In the genomic region with DNA sequence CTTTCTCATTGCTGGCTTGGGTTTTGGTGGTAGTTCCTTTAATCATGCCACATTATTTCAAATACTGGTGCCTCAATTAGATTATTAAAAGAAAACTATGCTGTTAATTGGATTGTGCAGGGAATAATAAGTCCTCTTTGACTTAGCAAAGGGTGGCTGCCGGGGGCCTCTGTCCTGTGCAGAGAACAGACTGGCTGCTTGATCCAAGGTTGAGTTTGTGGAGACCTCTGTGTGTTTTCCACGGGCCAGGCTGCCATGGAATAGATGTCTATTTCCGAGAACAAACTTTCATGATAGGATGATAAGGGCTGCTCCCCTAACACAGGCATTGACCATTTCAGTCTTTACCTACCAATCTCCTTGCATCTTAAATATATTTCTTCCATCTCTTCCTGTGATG, we compare ENCODE assay signal across 34 cellular contexts. TPM values are rescaled to one million over a fixed set of nuclear protein-coding genes. Genes with fewer than 3 reads are reported as not detected.
"Had no signal": no experiment of that assay in that cellular context is flagged by ENCODE, and none has a peak within 500 bp of the region (broad histone marks: within the 10 kb centered on the region; RNA-seq: fewer than 3 reads in every experiment).

No MANE protein-coding gene starts in this region.

- ATAC-seq: activated CD8-positive, alpha-beta memory T cell treated with anti-CD3 and anti-CD28 coated beads, Interleukin-2, amount 10 ng/mL, durations not matched to agents 7 days and 5 days; Panc1; T-helper 17 cell; WTC11 had no signal

- H3K4me3 ChIP-seq: cardiac muscle cell, MG63, SJSA1 had no signal

- H3K9me3 Mint-ChIP-seq: activated CD4-positive, alpha-beta T cell treated with anti-CD3 and anti-CD28 coated beads, Interleukin-2, amount 10 ng/mL, durations not matched to agents 24 days and 14 days; activated naive CD4-positive, alpha-beta T cell treated with anti-CD3 and anti-CD28 coated beads, Interleukin-2, amount 50 U/mL, for 24 hours; activated T-cell treated with anti-CD3 and anti-CD28 coated beads, Interleukin-2, amount 50 U/mL, for 24 hours; activated T-helper 1 cell treated with anti-CD3 and anti-CD28 coated beads, Interleukin-12 subunit alpha, Interleukin-12 subunit beta, Interleukin-2, Interleukin-4 antibody, amounts not matched to agents 30 ng/mL and 10 ng/mL and 1 ng/mL, durations not matched to agents 14 hours and 24 hours and 36 hours had no signal

- H3K9me3 ChIP-seq: MG63, SJSA1 had no signal

- H3K4me1 Mint-ChIP-seq: activated CD4-positive, alpha-beta T cell treated with anti-CD3 and anti-CD28 coated beads, Interleukin-2, amount 10 ng/mL, durations not matched to agents 24 days and 14 days; activated CD8-positive, alpha-beta memory T cell treated with anti-CD3 and anti-CD28 coated beads, Interleukin-2, amount 10 ng/mL, durations not matched to agents 7 days and 5 days; activated naive CD4-positive, alpha-beta T cell treated with anti-CD3 and anti-CD28 coated beads, Interleukin-2, amount 50 U/mL, for 24 hours; T-helper 17 cell; WTC11 had no signal

- H3K4me3 Mint-ChIP-seq: activated CD4-positive, alpha-beta T cell treated with anti-CD3 and anti-CD28 coated beads, Interleukin-2, amount 10 ng/mL, durations not matched to agents 24 days and 14 days; activated CD8-positive, alpha-beta memory T cell treated with anti-CD3 and anti-CD28 coated beads, Interleukin-2, amount 10 ng/mL, durations not matched to agents 7 days and 5 days; activated naive CD4-positive, alpha-beta T cell treated with anti-CD3 and anti-CD28 coated beads, Interleukin-2, amount 50 U/mL, for 24 hours; activated T-cell treated with anti-CD3 and anti-CD28 coated beads, Interleukin-2, amount 50 U/mL, for 24 hours; activated T-helper 1 cell treated with anti-CD3 and anti-CD28 coated beads, Interleukin-12 subunit alpha, Interleukin-12 subunit beta, Interleukin-2, Interleukin-4 antibody, amounts not matched to agents 30 ng/mL and 10 ng/mL and 1 ng/mL, durations not matched to agents 14 hours and 24 hours and 36 hours; T-helper 17 cell; WTC11 had no signal

- DNase-seq: activated CD4-positive, alpha-beta T cell treated with anti-CD3 and anti-CD28 coated beads, Interleukin-2, amount 10 ng/mL, durations not matched to agents 24 days and 14 days; activated CD4-positive, alpha-beta T cell treated with anti-CD3 and anti-CD28 coated beads, Interleukin-2, amount 50 U/mL, for 48 hours; activated CD4-positive, CD25-positive, alpha-beta regulatory T cell treated with anti-CD3 and anti-CD28 coated beads, Interleukin-2, amount 50 U/mL, for 72 hours; activated CD8-positive, alpha-beta memory T cell treated with anti-CD3 and anti-CD28 coated beads, Interleukin-2, amount 10 ng/mL, durations not matched to agents 7 days and 5 days; activated effector memory CD4-positive, alpha-beta T cell treated with Interleukin-2 at 50 U/mL for 16 hours; activated naive CD4-positive, alpha-beta T cell; activated T-cell treated with anti-CD3 and anti-CD28 coated beads, Interleukin-2, amount 50 U/mL, for 24 hours; cerebellar nuclear complex; MG63; MV-4-11; NCI-H1092 treated with DMSO at 0.1 percent for 48 hours; NCI-H1417 treated with DMSO at 0.1 percent for 48 hours; NCI-H1694; NCI-H2029; NCI-H2107; NCI-H2171 treated with DMSO at 0.1 percent for 48 hours; NCI-H226; NCI-H526; NCI-H774; NK-92 treated with Interleukin-12 subunit alpha and Interleukin-12 subunit beta, amount 100 ng/mL, for 24 hours; OCI-M1; RPMI8226; SHP77; T-helper 17 cell; T-helper 9 cell had no signal

- H3K27ac ChIP-seq: brain microvascular endothelial cell, cardiac muscle cell, SJSA1 had no signal

- H3K27me3 ChIP-seq: brain microvascular endothelial cell, cardiac muscle cell, MG63 had no signal

- H3K36me3 Mint-ChIP-seq: activated CD8-positive, alpha-beta memory T cell treated with anti-CD3 and anti-CD28 coated beads, Interleukin-2, amount 10 ng/mL, durations not matched to agents 7 days and 5 days; activated naive CD4-positive, alpha-beta T cell treated with anti-CD3 and anti-CD28 coated beads, Interleukin-2, amount 50 U/mL, for 24 hours; WTC11 had no signal

- H3K36me3 ChIP-seq: brain microvascular endothelial cell, cardiac muscle cell, MG63, SJSA1 had no signal

- FAIRE-seq: astrocyte had no signal

- H3K27ac Mint-ChIP-seq: activated CD4-positive, alpha-beta T cell treated with anti-CD3 and anti-CD28 coated beads, Interleukin-2, amount 10 ng/mL, durations not matched to agents 24 days and 14 days; activated CD8-positive, alpha-beta memory T cell treated with anti-CD3 and anti-CD28 coated beads, Interleukin-2, amount 10 ng/mL, durations not matched to agents 7 days and 5 days; activated naive CD4-positive, alpha-beta T cell treated with anti-CD3 and anti-CD28 coated beads, Interleukin-2, amount 50 U/mL, for 24 hours; activated T-cell treated with anti-CD3 and anti-CD28 coated beads, Interleukin-2, amount 50 U/mL, for 24 hours; activated T-helper 1 cell treated with anti-CD3 and anti-CD28 coated beads, Interleukin-12 subunit alpha, Interleukin-12 subunit beta, Interleukin-2, Interleukin-4 antibody, amounts not matched to agents 30 ng/mL and 10 ng/mL and 1 ng/mL, durations not matched to agents 14 hours and 24 hours and 36 hours; T-helper 17 cell; WTC11 had no signal

RNA-seq across cellular contexts. Expression of a gene that starts 30.4 kb away (rescaled TPM):
- total RNA-seq: activated CD4-positive, alpha-beta T cell treated with anti-CD3 and anti-CD28 coated beads, Interleukin-2, amount 10 ng/mL, durations not matched to agents 24 days and 14 days; activated CD8-positive, alpha-beta memory T cell treated with anti-CD3 and anti-CD28 coated beads, Interleukin-2, amount 10 ng/mL, durations not matched to agents 7 days and 5 days; activated T-helper 1 cell treated with anti-CD3 and anti-CD28 coated beads, Interleukin-12 subunit alpha, Interleukin-12 subunit beta, Interleukin-2, Interleukin-4 antibody, amounts not matched to agents 30 ng/mL and 10 ng/mL and 1 ng/mL, durations not matched to agents 14 hours and 24 hours and 36 hours; astrocyte; cardiac muscle cell; NCI-H460; SJSA1; T-helper 17 cell; WTC11 had no signal
- polyA plus RNA-seq: cardiac muscle cell had no signal
